20 cellular contexts compared by ENCODE assay signal in genomic region chr5:52751137-52751536, GRCh38.
"Had no signal": no experiment of that assay in that cellular context is flagged by ENCODE, and none has a peak within 500 bp of the region (broad histone marks: within the 10 kb centered on the region; RNA-seq: fewer than 3 reads in every experiment).

No MANE protein-coding gene starts in this region.

- H3K36me3 ChIP-seq: neural progenitor cell, prostate gland, right atrium auricular region, sigmoid colon, stomach, thyroid gland had no signal

- H2AFZ ChIP-seq: neural progenitor cell, parathyroid adenoma had no signal

- H3K27me3 ChIP-seq: neural progenitor cell, right atrium auricular region, sigmoid colon, stomach, thyroid gland had no signal

- H3K27ac ChIP-seq: neural progenitor cell, parathyroid adenoma, prostate gland, right atrium auricular region, sigmoid colon, stomach, thyroid gland had no signal

- FAIRE-seq: frontal cortex, keratinocyte had no signal

- DNase-seq: cortex of kidney; effector memory CD8-positive, alpha-beta T cell; hypothalamus; immature natural killer cell; mesendoderm; midbrain; naive thymus-derived CD4-positive, alpha-beta T cell; sigmoid colon; stimulated activated CD4-positive, alpha-beta T cell treated with anti-CD3 and anti-CD28 coated beads, Interleukin-2, amount 100 ng/mL, for 24 hours; stimulated activated CD4-positive, alpha-beta T cell treated with anti-CD3 and anti-CD28 coated beads, Interleukin-4, amount 100 ng/mL, for 24 hours; stimulated activated naive CD4-positive, alpha-beta T cell treated with Interleukin-2 at 50 U/mL for 16 hours; stomach; thyroid gland; trophoblast cell had no signal

- H3K79me2 ChIP-seq: parathyroid adenoma had no signal

- H3K4me1 ChIP-seq: neural progenitor cell, prostate gland, right atrium auricular region, sigmoid colon, stomach, thyroid gland had no signal

- H3K4me3 ChIP-seq: neural progenitor cell, prostate gland, right atrium auricular region, sigmoid colon, stomach, thyroid gland had no signal

- H3K9ac ChIP-seq: neural progenitor cell, parathyroid adenoma had no signal

- H3K9me3 ChIP-seq: prostate gland, right atrium auricular region, sigmoid colon, stomach, thyroid gland had no signal

- H3K4me2 ChIP-seq: neural progenitor cell had no signal
